10 cellular contexts compared by ENCODE assay signal in genomic region chr16:85571813-85572619, GRCh38. TPM values are rescaled to one million over a fixed set of nuclear protein-coding genes. Genes with fewer than 3 reads are reported as not detected.
DNase-seq lines count a peak whose midpoint lies in the region; ATAC-seq and TF ChIP-seq lines count a peak whose summit lies in the region.
"Had no signal": no experiment of that assay in that cellular context is flagged by ENCODE, and none has a peak within 500 bp of the region (broad histone marks: within the 10 kb centered on the region; RNA-seq: fewer than 3 reads in every experiment).

No MANE protein-coding gene starts in this region.

- no peaks in the 10 kb centered on the region for H3K27me3 ChIP-seq in HL-60 (ENCODE audit: insufficient read depth, poor library complexity, severe bottlenecking)
- H3K27me3 ChIP-seq: ovary had no signal

- TF ChIP-seq CTCF in GM10266 (IDR thresholded peaks at IDR 0.05; ENCODE audit: control insufficient read depth, insufficient read depth, low read depth, missing control alignments) (no peak), HL-60 (IDR thresholded peaks at IDR 0.05; ENCODE audit: insufficient read depth, low read length) (no peak), Calu3 (IDR thresholded peaks at IDR 0.05; ENCODE audit: unreplicated experiment) (no peak)

- peak overlapping the region; percentile 97 to 99 for H3K27ac Mint-ChIP-seq in natural killer cell treated with Interleukin-12 subunit alpha and Interleukin-12 subunit beta and Interleukin-15 and Interleukin-18, amount 100 ng/mL, for 72 hours
- no peak overlapping the region for H3K27ac Mint-ChIP-seq in Calu3 (ENCODE audit: unreplicated experiment)

- intact Hi-C loops in Calu3 (cut with micrococcal nuclease; ENCODE audit: unreplicated experiment): no loop called here

- no peak overlapping the region for H3K4me3 ChIP-seq in HL-60 (replicated peaks; ENCODE audit: insufficient read depth, low read length)
- H3K4me3 ChIP-seq: ovary had no signal

- CTCF ChIA-PET in Calu3 (lab: Charles Lee): interaction anchor here (1.0 kb wide), 1 partner anchor 41 kb away, joined by 3 read pairs; the partner anchor contains the start of gene GSE1

- no peak for ATAC-seq in natural killer cell treated with Interleukin-12 subunit alpha and Interleukin-12 subunit beta and Interleukin-15 and Interleukin-18, amount 100 ng/mL, for 72 hours
- ATAC-seq in HG03460 (IDR thresholded peaks at IDR 0.05; ENCODE audit: unreplicated experiment): no peak

- H3K9me3 Mint-ChIP-seq in natural killer cell treated with Interleukin-12 subunit alpha and Interleukin-12 subunit beta and Interleukin-15 and Interleukin-18, amount 100 ng/mL, for 72 hours: no peaks in the 10 kb centered on the region
- no peaks in the 10 kb centered on the region for H3K9me3 Mint-ChIP-seq in Calu3 (ENCODE audit: low read depth, unreplicated experiment)

- peak overlapping the region; percentile 99 for H3K27ac ChIP-seq in HL-60 (replicated peaks)
- H3K27ac ChIP-seq: ovary had no signal

- H3K36me3 Mint-ChIP-seq in natural killer cell treated with Interleukin-12 subunit alpha and Interleukin-12 subunit beta and Interleukin-15 and Interleukin-18, amount 100 ng/mL, for 72 hours: no peaks in the 10 kb centered on the region
- no peaks in the 10 kb centered on the region for H3K36me3 Mint-ChIP-seq in Calu3 (ENCODE audit: insufficient read depth, unreplicated experiment)

- DNase-seq in GM10266 (ENCODE audit: extremely low spot score) (peak; percentile 77), HL-60 (ENCODE audit: low read depth in 1 of 2, low spot score in 1 of 2) (peak in 1 of 2 experiments; percentile 90), UCSD-AML1 (lab: John Stamatoyannopoulos, UW; ENCODE audit: unreplicated experiment) (peak; percentile 76), HuH-7.5 (ENCODE audit: low spot score) (no peak), Calu3 (no peak), NCI-H510A treated with DMSO at 0.1 percent for 48 hours (lab: John Stamatoyannopoulos, UW) (no peak)
- DNase-seq in natural killer cell treated with Interleukin-12 subunit alpha and Interleukin-12 subunit beta and Interleukin-15 and Interleukin-18, amount 100 ng/mL, for 72 hours (ENCODE audit: low spot score): no peak
- DNase-seq: NCI-H1048, ovary had no signal

- H3K4me3 Mint-ChIP-seq in natural killer cell treated with Interleukin-12 subunit alpha and Interleukin-12 subunit beta and Interleukin-15 and Interleukin-18, amount 100 ng/mL, for 72 hours: peak overlapping the region; percentile 94
- H3K4me3 Mint-ChIP-seq in Calu3 (ENCODE audit: low read depth, unreplicated experiment): no peak overlapping the region

- BruUV-seq in Calu3 (replicated peaks; lab: Mats Ljungman, UMichigan): no TSS peak

- H3K4me1 Mint-ChIP-seq in natural killer cell treated with Interleukin-12 subunit alpha and Interleukin-12 subunit beta and Interleukin-15 and Interleukin-18, amount 100 ng/mL, for 72 hours (ENCODE audit: low read depth in 2 of 2): peaks cover 74 to 75% of the 10 kb centered on the region in 2 donors
- peaks cover 26% of the 10 kb centered on the region for H3K4me1 Mint-ChIP-seq in Calu3 (ENCODE audit: low read depth, unreplicated experiment)

- H3K27me3 Mint-ChIP-seq in natural killer cell treated with Interleukin-12 subunit alpha and Interleukin-12 subunit beta and Interleukin-15 and Interleukin-18, amount 100 ng/mL, for 72 hours: no peaks in the 10 kb centered on the region
- peaks cover 15% of the 10 kb centered on the region for H3K27me3 Mint-ChIP-seq in Calu3 (ENCODE audit: unreplicated experiment)

RNA-seq across cellular contexts. Expression of gene GSE1, which starts 41.1 kb away (rescaled TPM):
- 100 to 1,000 TPM in 1 of 2 donors, 10 to 100 TPM in 1; 84.9 to 146 TPM for total RNA-seq in natural killer cell treated with Interleukin-12 subunit alpha and Interleukin-12 subunit beta and Interleukin-15 and Interleukin-18, amount 100 ng/mL, for 72 hours
- total RNA-seq in Calu3 (2022): 45.3 and 46.2 TPM in 2 replicates

Comparison
In these comparisons a context has a peak if more than half of its experiments do, and no peak if none do; other contexts are left out.
1. DNase-seq: peak in GM10266 (single experiment) and UCSD-AML1 (single experiment); none in natural killer cell treated with Interleukin-12 subunit alpha and Interleukin-12 subunit beta and Interleukin-15 and Interleukin-18, amount 100 ng/mL, for 72 hours (single experiment), HuH-7.5 (single experiment), Calu3 (single experiment) and NCI-H510A treated with DMSO at 0.1 percent for 48 hours (single experiment).